In genomic region chr6:1552296-1552761, GRCh38 we compare ENCODE assay signal across 9 cellular contexts. TPM values are rescaled to one million over a fixed set of nuclear protein-coding genes. Genes with fewer than 3 reads are reported as not detected.
DNase-seq lines count a peak whose midpoint lies in the region; ATAC-seq, FAIRE-seq and TF ChIP-seq lines count a peak whose summit lies in the region.
"Had no signal": no experiment of that assay in that cellular context is flagged by ENCODE, and none has a peak within 500 bp of the region (broad histone marks: within the 10 kb centered on the region; RNA-seq: fewer than 3 reads in every experiment).

No MANE protein-coding gene starts in this region.

- H4K20me1 ChIP-seq in H1 (replicated peaks in 1 of 2; ENCODE audit: control insufficient read depth in 1 of 2, insufficient read depth in 2 of 2, low read length in 2 of 2): no peaks in the 10 kb centered on the region

- peak; percentile 32 to 45 for TF ChIP-seq RAD21 in H1 (IDR thresholded peaks at IDR 0.05 in 1 of 2, conservative IDR thresholded peaks at IDR 0.05 in 1 of 2; ENCODE audit: low read depth in 2 of 2, low read length in 2 of 2)

- H3K4me1 ChIP-seq in H1 (replicated peaks in 1 of 4; ENCODE audit: control insufficient read depth in 3 of 4, insufficient read depth in 4 of 4, low read length in 3 of 4) (peaks cover 0 to 4% (median 2%) of the 10 kb centered on the region in 4 experiments; a peak in 1 of 7 replicates), prostate gland (replicated peaks) (no peaks in the 10 kb centered on the region)
- H3K4me1 ChIP-seq: SJCRH30 had no signal

- no peak overlapping the region for H4K8ac ChIP-seq in H1 (ENCODE audit: extremely low read depth, insufficient read depth, low read length)

- H2BK12ac ChIP-seq in H1 (ENCODE audit: low read depth, low read length): no peak overlapping the region

- no peak for TF ChIP-seq POLR2A in H1 (IDR thresholded peaks at IDR 0.05; ENCODE audit: control extremely low read depth in 1 of 2, low read depth in 2 of 2, low read length in 2 of 2)
- no peak for TF ChIP-seq POLR2A in prostate gland (IDR thresholded peaks at IDR 0.05)

- no peak overlapping the region for H4K91ac ChIP-seq in H1 (replicated peaks; ENCODE audit: insufficient read length, low read length)

- intact Hi-C loops in prostate gland (cut with DNase I): no loop called here

- H3K9ac ChIP-seq in H1 (replicated peaks in 1 of 4; ENCODE audit: extremely low read depth in 1 of 4, low read depth in 3 of 4, low read length in 3 of 4): no peak overlapping the region

- TF ChIP-seq EP300 in H1 (IDR thresholded peaks at IDR 0.05; ENCODE audit: borderline replicate concordance in 1 of 2, low read depth in 2 of 2, low read length in 2 of 2): no peak

- H3K4me3 ChIP-seq in H1 (ENCODE audit: extremely low read depth in 1 of 4, insufficient read depth in 2 of 4, low read depth in 3 of 4, low read length in 4 of 4) (no peak overlapping the region), retinal pigment epithelial cell (ENCODE audit: low read length) (no peak overlapping the region), prostate gland (no peak overlapping the region)
- H3K4me3 ChIP-seq: SJCRH30 had no signal

- H3K23ac ChIP-seq in H1 (ENCODE audit: insufficient read length): no peak overlapping the region

- H3K36me3 ChIP-seq in H1 (ENCODE audit: control insufficient read depth in 2 of 4, insufficient read depth in 4 of 4, low read length in 3 of 4): no peaks in the 10 kb centered on the region
- no peaks in the 10 kb centered on the region for H3K36me3 ChIP-seq in prostate gland
- H3K36me3 ChIP-seq: SJCRH30 had no signal

- H2BK120ac ChIP-seq in H1 (replicated peaks; ENCODE audit: low read depth, low read length): no peak overlapping the region

- no peaks in the 10 kb centered on the region for H3K23me2 ChIP-seq in H1 (ENCODE audit: low read depth, low read length)

- no peak overlapping the region for H2AK5ac ChIP-seq in H1 (ENCODE audit: low read depth, low read length)

- H3K79me1 ChIP-seq in H1 (ENCODE audit: low read depth, low read length): no peaks in the 10 kb centered on the region

- no peak overlapping the region for H4K5ac ChIP-seq in H1 (ENCODE audit: insufficient read length, low read depth, low read length)

- H3K4ac ChIP-seq in H1 (replicated peaks; ENCODE audit: insufficient read length, low read depth, low read length): no peak overlapping the region

- H3K9me3 ChIP-seq in H1 (ENCODE audit: insufficient read depth in 2 of 2, low read depth in 1 of 2, low read length in 1 of 2) (peaks cover 2 to 5% of the 10 kb centered on the region in 2 experiments; a peak in 2 of 4 replicates), prostate gland (no peaks in the 10 kb centered on the region)
- H3K9me3 ChIP-seq: SJCRH30 had no signal

- 73% methylated on average over 4 of the region's 4 CpGs; no CpG with 5 or more reads in 1 of the 2 experiments for WGBS in H1 (ENCODE audit: extremely low coverage in 1 of 2, insufficient coverage in 1 of 2, insufficient read length in 1 of 2, insufficient replicate concordance in 2 of 2, low coverage in 1 of 2, low lambda C conversion rate in 2 of 2, missing lambda C conversion rate in 1 of 2), 2 experiments
- 72% methylated on average over 4 of the region's 4 CpGs for WGBS in prostate gland

- POLR2A ChIA-PET in H1 (lab: Charles Lee; ENCODE audit: partially characterized antibody): no interaction called here

- H3K27me3 ChIP-seq in H1 (replicated peaks in 1 of 4; ENCODE audit: control insufficient read depth in 3 of 4, extremely low read depth in 1 of 4, insufficient read depth in 3 of 4, low read length in 3 of 4): no peaks in the 10 kb centered on the region; a peak in 1 of 7 replicates
- no peaks in the 10 kb centered on the region for H3K27me3 ChIP-seq in prostate gland (replicated peaks; ENCODE audit: insufficient read depth)
- H3K27me3 ChIP-seq: SJCRH30 had no signal

- no peak overlapping the region for H3K14ac ChIP-seq in H1 (ENCODE audit: insufficient read length)

- FAIRE-seq in H1 (lab: Jason Lieb, UNC): no peak

- no peak overlapping the region for H2BK5ac ChIP-seq in H1 (ENCODE audit: low read depth, low read length)

- ATAC-seq in HG02840 (IDR thresholded peaks at IDR 0.05; ENCODE audit: low FRiP score, unreplicated experiment): no peak

- H2BK15ac ChIP-seq in H1 (ENCODE audit: low read length): no peak overlapping the region

- H2BK20ac ChIP-seq in H1 (ENCODE audit: low read length): no peak overlapping the region

- DNase-seq in NCI-H82 (lab: John Stamatoyannopoulos, UW) (peak; percentile 47), NCI-H82 treated with DMSO at 0.1 percent for 48 hours (lab: John Stamatoyannopoulos, UW; ENCODE audit: unreplicated experiment) (no peak), M059J (ENCODE audit: low read depth) (peak; percentile 41), H1 (ENCODE audit: low read depth in 1 of 2, low spot score in 2 of 2) (no peak), retinal pigment epithelial cell (ENCODE audit: low read depth) (no peak), prostate gland (ENCODE audit: low spot score) (no peak), COLO668 (lab: John Stamatoyannopoulos, UW; ENCODE audit: unreplicated experiment) (no peak)

- H3K27ac ChIP-seq in H1 (ENCODE audit: low read depth, low read length) (no peak overlapping the region), prostate gland (no peak overlapping the region)
- H3K27ac ChIP-seq: SJCRH30 had no signal

- H3K56ac ChIP-seq in H1 (replicated peaks; ENCODE audit: insufficient read length, low read depth, low read length): no peak overlapping the region

- no peak overlapping the region for H3K4me2 ChIP-seq in H1 (ENCODE audit: insufficient read depth in 1 of 2, low read depth in 2 of 2, low read length in 2 of 2)

- CTCF ChIA-PET in H1 (lab: Charles Lee; ENCODE audit: partially characterized antibody): interaction anchor here (0.8 to 2.5 kb wide), 24 partner anchors 9 to 1336 kb away, joined by 3 to 19 read pairs (median 4); no protein-coding TSS in a partner anchor

- no peak overlapping the region for H3K18ac ChIP-seq in H1 (ENCODE audit: extremely low read depth, low read length)

- TF ChIP-seq CTCF in H1 (IDR thresholded peaks at IDR 0.05; ENCODE audit: control extremely low read depth in 1 of 3, insufficient read depth in 1 of 3, low read depth in 1 of 3, low read length in 3 of 3): peak in 2 of 3 experiments; percentile 31 to 48; a peak in 2 of 4 replicates
- TF ChIP-seq CTCF in retinal pigment epithelial cell (conservative IDR thresholded peaks at IDR 0.05; ENCODE audit: low read depth, low read length): peak; percentile 49
- TF ChIP-seq CTCF in prostate gland (IDR thresholded peaks at IDR 0.05): no peak

- no peak overlapping the region for H2AFZ ChIP-seq in H1 (ENCODE audit: low read length)

- no peaks in the 10 kb centered on the region for H3K79me2 ChIP-seq in H1 (ENCODE audit: control insufficient read depth in 1 of 2, insufficient read depth in 2 of 2, low read length in 2 of 2)

TF ChIP-seq in H1, 55 proteins besides CTCF, POLR2A, EP300 and RAD21:
- no peak for TF ChIP-seq RFX5 (IDR thresholded peaks at IDR 0.05; ENCODE audit: borderline replicate concordance, low read depth, low read length)

RNA-seq across cellular contexts. Expression of gene FOXC1, which starts 57.4 kb away (rescaled TPM):
- 8.3 and 10.2 TPM in 2 replicates for total RNA-seq in M059J (2014; rRNA removed; shearing (Covaris generic))
- total RNA-seq in H1 (2021; fragmentation: NEBNext Ultra II Directional; extraction: Animal tissue kit (Norgen Biotek cat#: 25700)): 0.13 and 0.22 TPM in 2 replicates
- polyA plus RNA-seq in H1 (2011; rRNA removed): 0.05 TPM in 1 of 2 replicates, not detected in the other
- polyA plus RNA-seq in H1 (2011; cell fraction: cytosol; rRNA removed): 0.09 TPM
- 0.03 TPM for polyA plus RNA-seq in H1 (2011; cell fraction: nucleus; rRNA removed)
- polyA plus RNA-seq in H1 (2012, experiment 1 of 2): 0.05 to 0.07 TPM in 2 of 4 replicates, not detected in the others
- polyA plus RNA-seq in H1 (2012, experiment 2 of 2): 0.13 TPM
- polyA plus RNA-seq in H1 (2013, experiment 1 of 2): 0.10 TPM
- polyA plus RNA-seq in H1 (2013, experiment 2 of 2): 0.06 TPM
- polyA minus RNA-seq in H1 (2011; rRNA and poly(A)+ RNA removed): 0.10 TPM in 1 of 2 replicates, not detected in the other
- polyA minus RNA-seq in H1 (2011; cell fraction: cytosol; rRNA and poly(A)+ RNA removed): not detected
- 0.40 TPM for polyA minus RNA-seq in H1 (2011; cell fraction: nucleus; rRNA and poly(A)+ RNA removed)
- total RNA-seq in prostate gland: 10 to 100 TPM in 1 of 2 donors, 1 to 10 TPM in 1; 9.2 to 11.2 TPM

Comparison
In these comparisons a context has a peak if more than half of its experiments do, and no peak if none do; other contexts are left out.
1. DNase-seq: peak in NCI-H82 (single experiment) and M059J (single experiment); none in NCI-H82 treated with DMSO at 0.1 percent for 48 hours (single experiment), H1 (0 of 2), retinal pigment epithelial cell (single experiment), prostate gland (single experiment) and COLO668 (single experiment).
2. CTCF ChIP-seq: peak in H1 (2 of 3) and retinal pigment epithelial cell (single experiment); none in prostate gland (0 of 4).